13 cellular contexts compared by ENCODE assay signal in the genomic region with DNA sequence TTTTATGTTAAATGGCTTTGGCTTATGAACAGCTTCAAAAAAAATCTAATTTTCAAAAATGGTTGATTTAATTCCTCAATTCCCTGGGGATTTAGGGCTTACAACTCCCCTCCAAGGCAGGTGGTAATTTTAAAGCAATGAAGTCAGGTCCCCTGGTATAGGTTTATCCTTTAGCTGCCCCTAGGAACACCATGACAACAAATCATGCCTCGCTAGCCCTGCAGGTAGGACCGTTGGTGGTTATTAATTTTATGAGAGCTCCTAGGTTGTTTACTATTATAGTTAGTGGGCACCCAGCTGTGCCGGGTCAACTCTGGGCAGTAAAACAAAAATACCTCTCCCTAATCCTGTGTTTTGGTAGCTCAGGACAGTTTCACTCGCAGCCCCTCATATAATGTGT.
"Had no signal": no experiment of that assay in that cellular context is flagged by ENCODE, and none has a peak within 500 bp of the region (broad histone marks: within the 10 kb centered on the region; RNA-seq: fewer than 3 reads in every experiment).

No MANE protein-coding gene starts in this region.

- H3K27me3 ChIP-seq: colonic mucosa, foreskin keratinocyte, pancreas, testis, upper lobe of right lung had no signal

- H3K9me3 ChIP-seq: colonic mucosa, heart left ventricle, pancreas, testis, upper lobe of right lung had no signal

- H3K4me1 Mint-ChIP-seq: activated naive CD4-positive, alpha-beta T cell treated with anti-CD3 and anti-CD28 coated beads, Interleukin-2, amount 50 U/mL, for 24 hours had no signal

- H3K9me3 Mint-ChIP-seq: activated naive CD4-positive, alpha-beta T cell treated with anti-CD3 and anti-CD28 coated beads, Interleukin-2, amount 50 U/mL, for 24 hours had no signal

- H3K4me3 Mint-ChIP-seq: activated naive CD4-positive, alpha-beta T cell treated with anti-CD3 and anti-CD28 coated beads, Interleukin-2, amount 50 U/mL, for 24 hours had no signal

- H3K4me1 ChIP-seq: colonic mucosa, pancreas, testis, upper lobe of right lung had no signal

- DNase-seq: activated effector memory CD4-positive, alpha-beta T cell treated with Interleukin-2 at 50 U/mL for 16 hours; caudate nucleus; colonic mucosa; foreskin keratinocyte; heart left ventricle; midbrain; pancreas; stimulated activated CD4-positive, alpha-beta T cell treated with anti-CD3 and anti-CD28 coated beads, Interleukin-12 subunit alpha, Interleukin-12 subunit beta, amount 100 ng/mL, for 4 hours; stimulated activated naive CD8-positive, alpha-beta T cell treated with anti-CD3 and anti-CD28 coated beads, Interleukin-15, Interleukin-2, amounts not matched to agents 100 U/mL and 50 U/mL, for 24 hours; testis; upper lobe of right lung had no signal

- H3K36me3 ChIP-seq: colonic mucosa, heart left ventricle, pancreas, upper lobe of right lung had no signal

- H3K36me3 Mint-ChIP-seq: activated naive CD4-positive, alpha-beta T cell treated with anti-CD3 and anti-CD28 coated beads, Interleukin-2, amount 50 U/mL, for 24 hours had no signal

- H3K27ac ChIP-seq: colonic mucosa, foreskin keratinocyte, heart left ventricle, pancreas, testis, upper lobe of right lung had no signal

- H3K27ac Mint-ChIP-seq: activated naive CD4-positive, alpha-beta T cell treated with anti-CD3 and anti-CD28 coated beads, Interleukin-2, amount 50 U/mL, for 24 hours had no signal

- H3K4me3 ChIP-seq: colonic mucosa, heart left ventricle, lung, pancreas, testis, upper lobe of right lung had no signal
